Comparison of ENCODE assay signal across 8 cellular contexts in genomic region chr13:45615501-45616101, GRCh38. TPM values are rescaled to one million over a fixed set of nuclear protein-coding genes. Genes with fewer than 3 reads are reported as not detected.
DNase-seq lines count a peak whose midpoint lies in the region; ATAC-seq and TF ChIP-seq lines count a peak whose summit lies in the region.

TSS of gene ERICH6B (minus strand) at chr13:45615739. CDS start at chr13:45597005, 18,734 bp downstream.

- H3K9me3 Mint-ChIP-seq in endodermal cell = no peaks in the 10 kb centered on the region

- H3K4me1 ChIP-seq in endodermal cell (ENCODE audit: control insufficient read depth, insufficient read depth, low read length) = no peaks in the 10 kb centered on the region

- no peak within 1 kb of the TSS for H3K27ac Mint-ChIP-seq in endodermal cell

- 7 to 17% methylated on average over 18 to 26 of the region's 27 CpGs for WGBS in endodermal cell (ENCODE audit: insufficient coverage in 1 of 2, insufficient read length in 1 of 2), 2 experiments

- DNase-seq in DMS 273 (lab: John Stamatoyannopoulos, UW; ENCODE audit: unreplicated experiment) (peak; percentile 80), NCI-H1930 (lab: John Stamatoyannopoulos, UW) (peak; percentile 36 to 39), endodermal cell (peak; percentile 87), middle frontal gyrus (ENCODE audit: extremely low spot score, low spot score) (peak; percentile 51), cerebellar nuclear complex (lab: John Stamatoyannopoulos, UW) (no peak), left lobe of liver (ENCODE audit: low spot score) (no peak)
- no peak for DNase-seq in stimulated activated CD4-positive, alpha-beta T cell treated with anti-CD3 and anti-CD28 coated beads, Interleukin-12 subunit alpha, Interleukin-12 subunit beta, amount 100 ng/mL, for 4 hours

- H3K36me3 Mint-ChIP-seq in endodermal cell (ENCODE audit: low read depth) = no peaks in the 10 kb centered on the region

- peak within 1 kb of the TSS; percentile 61 for H3K4me3 ChIP-seq in endodermal cell (ENCODE audit: low read length)

- H3K27ac ChIP-seq in endodermal cell (ENCODE audit: low read depth, low read length) = peak within 1 kb of the TSS; percentile 97

- no peak for TF ChIP-seq CTCF in endodermal cell (conservative IDR thresholded peaks at IDR 0.05)

- ATAC-seq in GM19397 (IDR thresholded peaks at IDR 0.05; ENCODE audit: unreplicated experiment) = no peak
- ATAC-seq in left lobe of liver = no peak

- peak within 1 kb of the TSS; percentile 47 for H3K4me3 Mint-ChIP-seq in endodermal cell

- peaks cover 6% of the 10 kb centered on the region for H3K4me1 Mint-ChIP-seq in endodermal cell

- H3K27me3 Mint-ChIP-seq in endodermal cell (ENCODE audit: insufficient read depth) = peaks cover 61% of the 10 kb centered on the region

- no peaks in the 10 kb centered on the region for H3K36me3 ChIP-seq in endodermal cell (ENCODE audit: control insufficient read depth, insufficient read depth, low read length)

- H3K27me3 ChIP-seq in endodermal cell (ENCODE audit: control insufficient read depth, insufficient read depth, low read length, poor library complexity, severe bottlenecking) = peaks cover 19% of the 10 kb centered on the region

- H3K9ac ChIP-seq in endodermal cell (ENCODE audit: extremely low read depth, low read length, poor library complexity, severe bottlenecking) = no peak within 1 kb of the TSS

- H3K9me3 ChIP-seq in endodermal cell (ENCODE audit: control insufficient read depth, low read length) = no peaks in the 10 kb centered on the region

RNA-seq across cellular contexts. Expression of gene ERICH6B, which starts in this region (rescaled TPM):
- total RNA-seq in endodermal cell (not detected), left lobe of liver (not detected)
- not detected for polyA plus RNA-seq in endodermal cell (2013, experiment 1 of 2)
- polyA plus RNA-seq in endodermal cell (2013, experiment 2 of 2) = not detected

Comparison
In these comparisons a context has a peak if more than half of its experiments do, and no peak if none do; other contexts are left out.
1. Peak in DNase-seq, H3K4me3 ChIP-seq and H3K27ac ChIP-seq in endodermal cell; RNA of the gene not detected or under 1 TPM.
2. DNase-seq: peak in DMS 273 (single experiment), NCI-H1930 (2 of 2) and middle frontal gyrus (single experiment); none in cerebellar nuclear complex (0 of 2), left lobe of liver (single experiment) and stimulated activated CD4-positive, alpha-beta T cell treated with anti-CD3 and anti-CD28 coated beads, Interleukin-12 subunit alpha, Interleukin-12 subunit beta, amount 100 ng/mL, for 4 hours (single experiment).